Comparison of ENCODE assay signal across 13 cellular contexts in the genomic region with DNA sequence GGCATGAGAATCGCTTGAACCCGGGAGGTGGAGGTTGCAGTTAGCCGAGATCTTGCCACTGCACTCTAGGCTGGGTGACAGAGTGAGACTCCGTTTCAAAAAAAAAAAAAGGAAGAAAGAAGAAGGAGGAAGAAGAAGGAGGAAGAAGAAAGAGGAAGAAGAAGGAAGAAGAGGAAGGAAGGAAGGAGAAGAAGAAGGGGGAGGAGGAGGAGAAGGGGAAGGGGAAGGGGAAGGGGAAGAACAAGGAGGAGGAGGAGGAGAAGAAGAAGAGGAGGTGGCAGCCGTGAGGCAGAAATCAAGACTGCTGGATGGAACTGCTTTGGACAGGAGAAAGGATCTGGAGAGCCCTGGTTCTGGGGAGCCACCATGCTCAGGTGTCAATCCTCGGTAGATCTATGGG.
"Had no signal": no experiment of that assay in that cellular context is flagged by ENCODE, and none has a peak within 500 bp of the region (broad histone marks: within the 10 kb centered on the region; RNA-seq: fewer than 3 reads in every experiment).

No MANE protein-coding gene starts in this region.

- H3K4me1 Mint-ChIP-seq: activated CD4-positive, alpha-beta memory T cell treated with anti-CD3 and anti-CD28 coated beads, Interleukin-2, amount 10 ng/mL, durations not matched to agents 7 days and 5 days had no signal

- DNase-seq: activated B cell treated with CpG ODN at 0.5 μM for 24 hours; activated CD4-positive, alpha-beta memory T cell treated with anti-CD3 and anti-CD28 coated beads, Interleukin-2, amount 10 ng/mL, durations not matched to agents 7 days and 5 days; activated CD4-positive, alpha-beta T cell treated with anti-CD3 and anti-CD28 coated beads for 48 hours; activated CD8-positive, alpha-beta memory T cell treated with anti-CD3 and anti-CD28 coated beads, Interleukin-2, amount 10 ng/mL, durations not matched to agents 7 days and 5 days; effector memory CD8-positive, alpha-beta T cell; left cardiac atrium; naive thymus-derived CD8-positive, alpha-beta T cell; sigmoid colon; stimulated activated CD4-positive, alpha-beta T cell treated with anti-CD3 and anti-CD28 coated beads, Interleukin-4, amount 100 ng/mL, for 4 hours; stimulated activated naive B cell treated with anti-CD40 and anti-IgM and Interleukin-4, amounts not matched to agents 10 μg/mL and 1 μg/mL and 100 μg/mL, for 72 hours; upper lobe of left lung had no signal

- H3K4me1 ChIP-seq: sigmoid colon, upper lobe of left lung had no signal

- H3K27ac ChIP-seq: sigmoid colon, thoracic aorta, upper lobe of left lung had no signal

- H3K4me3 ChIP-seq: sigmoid colon, thoracic aorta, upper lobe of left lung had no signal

- H3K9me3 Mint-ChIP-seq: activated B cell treated with CpG ODN at 0.5 μM for 24 hours; activated CD4-positive, alpha-beta memory T cell treated with anti-CD3 and anti-CD28 coated beads, Interleukin-2, amount 10 ng/mL, durations not matched to agents 7 days and 5 days; effector memory CD8-positive, alpha-beta T cell; naive thymus-derived CD8-positive, alpha-beta T cell; stimulated activated naive B cell treated with anti-CD40 and anti-IgM and Interleukin-4, amounts not matched to agents 10 μg/mL and 1 μg/mL and 100 μg/mL, for 72 hours had no signal

- H3K36me3 ChIP-seq: sigmoid colon, thoracic aorta, upper lobe of left lung had no signal

- H3K27me3 ChIP-seq: sigmoid colon, upper lobe of left lung had no signal

- H3K27me3 Mint-ChIP-seq: activated naive CD8-positive, alpha-beta T cell; effector memory CD8-positive, alpha-beta T cell; stimulated activated naive B cell treated with anti-CD40 and anti-IgM and Interleukin-4, amounts not matched to agents 10 μg/mL and 1 μg/mL and 100 μg/mL, for 72 hours had no signal

- H3K4me3 Mint-ChIP-seq: activated B cell treated with CpG ODN at 0.5 μM for 24 hours; activated CD4-positive, alpha-beta memory T cell treated with anti-CD3 and anti-CD28 coated beads, Interleukin-2, amount 10 ng/mL, durations not matched to agents 7 days and 5 days; activated CD8-positive, alpha-beta memory T cell treated with anti-CD3 and anti-CD28 coated beads, Interleukin-2, amount 10 ng/mL, durations not matched to agents 7 days and 5 days; activated naive CD8-positive, alpha-beta T cell; effector memory CD8-positive, alpha-beta T cell; naive thymus-derived CD8-positive, alpha-beta T cell; stimulated activated naive B cell treated with anti-CD40 and anti-IgM and Interleukin-4, amounts not matched to agents 10 μg/mL and 1 μg/mL and 100 μg/mL, for 72 hours had no signal

- H3K9me3 ChIP-seq: sigmoid colon, thoracic aorta, upper lobe of left lung had no signal

- H3K36me3 Mint-ChIP-seq: activated CD8-positive, alpha-beta memory T cell treated with anti-CD3 and anti-CD28 coated beads, Interleukin-2, amount 10 ng/mL, durations not matched to agents 7 days and 5 days; activated naive CD8-positive, alpha-beta T cell; naive thymus-derived CD8-positive, alpha-beta T cell; stimulated activated naive B cell treated with anti-CD40 and anti-IgM and Interleukin-4, amounts not matched to agents 10 μg/mL and 1 μg/mL and 100 μg/mL, for 72 hours had no signal

- H3K27ac Mint-ChIP-seq: activated B cell treated with CpG ODN at 0.5 μM for 24 hours; activated CD4-positive, alpha-beta memory T cell treated with anti-CD3 and anti-CD28 coated beads, Interleukin-2, amount 10 ng/mL, durations not matched to agents 7 days and 5 days; activated CD8-positive, alpha-beta memory T cell treated with anti-CD3 and anti-CD28 coated beads, Interleukin-2, amount 10 ng/mL, durations not matched to agents 7 days and 5 days; activated naive CD8-positive, alpha-beta T cell had no signal
